15 cellular contexts compared by ENCODE assay signal in genomic region chr3:151835751-151836550, GRCh38. TPM values are rescaled to one million over a fixed set of nuclear protein-coding genes. Genes with fewer than 3 reads are reported as not detected.
DNase-seq lines count a peak whose midpoint lies in the region; ATAC-seq and TF ChIP-seq lines count a peak whose summit lies in the region.
"Had no signal": no experiment of that assay in that cellular context is flagged by ENCODE, and none has a peak within 500 bp of the region (broad histone marks: within the 10 kb centered on the region; RNA-seq: fewer than 3 reads in every experiment).

No MANE protein-coding gene starts in this region.

- H3K9ac ChIP-seq in HUES64 (ENCODE audit: low read depth, low read length) (no peak overlapping the region), adipocyte (ENCODE audit: low read length) (no peak overlapping the region)

- no peaks in the 10 kb centered on the region for H3K36me3 ChIP-seq in HUES64 (ENCODE audit: insufficient read depth, low read length)
- no peaks in the 10 kb centered on the region for H3K36me3 ChIP-seq in adipocyte (ENCODE audit: control insufficient read depth, insufficient read depth, low read length, severe bottlenecking)
- H3K36me3 ChIP-seq: colonic mucosa, left ventricle myocardium inferior, ovary had no signal

- H3K27me3 ChIP-seq in HUES64 (ENCODE audit: insufficient read depth, low read length) (no peaks in the 10 kb centered on the region), adipocyte (replicated peaks; ENCODE audit: control insufficient read depth, insufficient read depth, low read length) (peaks cover 4% of the 10 kb centered on the region)
- H3K27me3 ChIP-seq: colonic mucosa, ovary had no signal

- no peaks in the 10 kb centered on the region for H3K36me3 Mint-ChIP-seq in stimulated activated memory B cell treated with anti-CD40 and anti-IgM and Interleukin-4, amounts not matched to agents 10 μg/mL and 1 μg/mL and 100 μg/mL, for 72 hours

- TF ChIP-seq CTCF in AG10803 (conservative IDR thresholded peaks at IDR 0.05; ENCODE audit: low read length) = no peak

- WGBS in HUES64 = 86% methylated on average over 5 of the region's 5 CpGs

- H3K27ac ChIP-seq in HUES64 (ENCODE audit: low read depth, low read length) = 0 out of 2 replicates have a peak overlapping the region, but pooled peaks have one; percentile 2
- H3K27ac ChIP-seq: colonic mucosa, left ventricle myocardium inferior, ovary had no signal

- DNase-seq in AG10803 (ENCODE audit: low read depth) (peak; percentile 53), adipocyte (ENCODE audit: low read depth) (peak; percentile 28), kidney tubule cell (ENCODE audit: low spot score) (peak; percentile 62), D341Med (ENCODE audit: low spot score) (no peak), NCI-H1930 (lab: John Stamatoyannopoulos, UW) (no peak), RPMI8226 (no peak)
- DNase-seq: activated CD4-positive, CD25-positive, alpha-beta regulatory T cell treated with anti-CD3 and anti-CD28 coated beads, Interleukin-2, amount 50 U/mL, for 72 hours; activated effector memory CD4-positive, alpha-beta T cell treated with Interleukin-2 at 50 U/mL for 16 hours; colonic mucosa; foreskin melanocyte; left ventricle myocardium inferior; ovary; stimulated activated CD4-positive, alpha-beta T cell treated with anti-CD3 and anti-CD28 coated beads, Interleukin-4, amount 100 ng/mL, for 24 hours had no signal

- H3K27me3 Mint-ChIP-seq in stimulated activated memory B cell treated with anti-CD40 and anti-IgM and Interleukin-4, amounts not matched to agents 10 μg/mL and 1 μg/mL and 100 μg/mL, for 72 hours = peaks cover 10% of the 10 kb centered on the region

- H3K9me3 ChIP-seq in HUES64 (ENCODE audit: insufficient read depth, low read depth, low read length) = no peaks in the 10 kb centered on the region
- no peaks in the 10 kb centered on the region for H3K9me3 ChIP-seq in adipocyte (ENCODE audit: control insufficient read depth, low read length)
- H3K9me3 ChIP-seq: colonic mucosa, left ventricle myocardium inferior, ovary had no signal

- peaks cover 19% of the 10 kb centered on the region for H3K4me1 ChIP-seq in HUES64 (ENCODE audit: insufficient read depth, low read length)
- H3K4me1 ChIP-seq in adipocyte (ENCODE audit: control insufficient read depth, insufficient read depth, low read length) = peaks cover 20% of the 10 kb centered on the region
- H3K4me1 ChIP-seq: colonic mucosa, left ventricle myocardium inferior had no signal

- no peak overlapping the region for H3K27ac Mint-ChIP-seq in stimulated activated memory B cell treated with anti-CD40 and anti-IgM and Interleukin-4, amounts not matched to agents 10 μg/mL and 1 μg/mL and 100 μg/mL, for 72 hours

- no peaks in the 10 kb centered on the region for H3K9me3 Mint-ChIP-seq in stimulated activated memory B cell treated with anti-CD40 and anti-IgM and Interleukin-4, amounts not matched to agents 10 μg/mL and 1 μg/mL and 100 μg/mL, for 72 hours

- no peaks in the 10 kb centered on the region for H3K4me1 Mint-ChIP-seq in stimulated activated memory B cell treated with anti-CD40 and anti-IgM and Interleukin-4, amounts not matched to agents 10 μg/mL and 1 μg/mL and 100 μg/mL, for 72 hours

- no peak overlapping the region for H3K4me3 ChIP-seq in AG10803 (ENCODE audit: low read length)
- H3K4me3 ChIP-seq in HUES64 (ENCODE audit: low read length) = no peak overlapping the region
- H3K4me3 ChIP-seq in adipocyte (ENCODE audit: low read length) = no peak overlapping the region
- H3K4me3 ChIP-seq: colonic mucosa, left ventricle myocardium inferior, ovary had no signal

- ATAC-seq in stimulated activated memory B cell treated with anti-CD40 and anti-IgM and Interleukin-4, amounts not matched to agents 10 μg/mL and 1 μg/mL and 100 μg/mL, for 72 hours = no peak

- H3K4me3 Mint-ChIP-seq in stimulated activated memory B cell treated with anti-CD40 and anti-IgM and Interleukin-4, amounts not matched to agents 10 μg/mL and 1 μg/mL and 100 μg/mL, for 72 hours = no peak overlapping the region

RNA-seq across cellular contexts. Expression of gene AADAC, which starts 22.0 kb away (rescaled TPM):
- not detected for polyA plus RNA-seq in HUES64 (2013, experiment 1 of 2)
- not detected for polyA plus RNA-seq in HUES64 (2013, experiment 2 of 2)

RNA-seq across cellular contexts. Expression of gene SUCNR1, which starts 37.5 kb away (rescaled TPM):
- polyA plus RNA-seq in HUES64 (2013, experiment 1 of 2) = not detected
- polyA plus RNA-seq in HUES64 (2013, experiment 2 of 2) = not detected

Comparison
In these comparisons a context has a peak if more than half of its experiments do, and no peak if none do; other contexts are left out.
1. DNase-seq: peak in AG10803 (single experiment), adipocyte (single experiment) and kidney tubule cell (single experiment); none in D341Med (single experiment), NCI-H1930 (0 of 2) and RPMI8226 (single experiment).